Comparison of ENCODE assay signal across 1 cellular context in the genomic region with DNA sequence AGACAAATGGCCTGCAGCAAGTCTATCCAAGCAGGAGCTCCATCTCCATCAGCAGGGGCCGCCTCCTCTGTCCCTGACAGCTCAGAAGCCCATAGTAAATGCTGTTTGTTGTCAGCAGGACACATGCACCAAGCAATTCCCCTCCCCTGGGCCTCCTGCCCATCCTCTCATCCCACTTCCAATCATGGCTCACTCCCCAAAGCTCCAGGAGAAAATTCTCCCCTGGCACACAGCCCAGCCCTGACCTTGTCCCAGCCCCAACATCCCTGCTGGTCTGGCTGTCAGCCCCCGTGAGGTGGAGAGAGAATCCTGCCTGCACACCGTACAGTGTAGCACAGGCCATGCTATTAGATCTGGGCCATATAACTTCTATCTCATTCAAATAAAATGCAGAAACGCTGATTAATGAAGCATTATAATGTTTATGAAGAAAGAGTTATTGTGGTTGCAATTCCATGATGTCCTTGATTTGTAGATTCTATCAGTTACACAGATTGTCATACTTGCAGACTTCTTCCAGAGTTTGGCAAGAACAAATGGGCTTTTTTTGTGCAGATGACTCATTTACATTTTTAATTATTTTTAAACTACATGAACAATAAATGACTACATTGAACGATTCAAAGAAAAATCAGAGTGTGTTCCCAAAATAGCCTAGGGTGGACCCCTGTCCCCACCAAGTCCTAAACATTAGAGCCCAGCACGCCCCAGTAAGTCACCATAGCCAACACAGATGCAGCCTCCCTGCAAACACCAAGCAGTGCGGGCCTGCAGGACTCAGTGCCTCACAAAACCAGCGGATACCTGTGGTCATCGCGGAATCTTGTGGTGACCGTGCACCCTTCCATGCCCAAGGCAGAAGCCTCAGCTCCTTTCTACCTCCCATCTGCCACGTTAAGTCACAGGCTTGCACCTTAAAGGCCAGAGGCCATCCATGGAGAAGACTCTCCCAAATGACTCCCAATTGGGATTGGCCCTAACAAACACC.
TF ChIP-seq lines count a peak whose summit lies in the region.

No MANE protein-coding gene starts in this region.

TF ChIP-seq in WTC11, 78 proteins besides CTCF, POLR2A, EP300 and RAD21 (continued from another document):
- TF ChIP-seq, protein P1, sequence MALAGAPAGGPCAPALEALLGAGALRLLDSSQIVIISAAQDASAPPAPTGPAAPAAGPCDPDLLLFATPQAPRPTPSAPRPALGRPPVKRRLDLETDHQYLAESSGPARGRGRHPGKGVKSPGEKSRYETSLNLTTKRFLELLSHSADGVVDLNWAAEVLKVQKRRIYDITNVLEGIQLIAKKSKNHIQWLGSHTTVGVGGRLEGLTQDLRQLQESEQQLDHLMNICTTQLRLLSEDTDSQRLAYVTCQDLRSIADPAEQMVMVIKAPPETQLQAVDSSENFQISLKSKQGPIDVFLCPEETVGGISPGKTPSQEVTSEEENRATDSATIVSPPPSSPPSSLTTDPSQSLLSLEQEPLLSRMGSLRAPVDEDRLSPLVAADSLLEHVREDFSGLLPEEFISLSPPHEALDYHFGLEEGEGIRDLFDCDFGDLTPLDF (CRISPR knock-in tag; IDR thresholded peaks at IDR 0.05): no peak
- TF ChIP-seq ETV6 (CRISPR knock-in tag; IDR thresholded peaks at IDR 0.05) (no peak), ZNF416 (CRISPR knock-in tag; IDR thresholded peaks at IDR 0.05) (no peak), TCF7 (CRISPR knock-in tag; IDR thresholded peaks at IDR 0.05; ENCODE audit: low read depth) (no peak), ZNF219 (CRISPR knock-in tag; IDR thresholded peaks at IDR 0.05; ENCODE audit: borderline replicate concordance) (no peak), TP53 (CRISPR knock-in tag; IDR thresholded peaks at IDR 0.05) (no peak), ZNF121 (CRISPR knock-in tag; IDR thresholded peaks at IDR 0.05) (no peak)
- TF ChIP-seq, protein P2, sequence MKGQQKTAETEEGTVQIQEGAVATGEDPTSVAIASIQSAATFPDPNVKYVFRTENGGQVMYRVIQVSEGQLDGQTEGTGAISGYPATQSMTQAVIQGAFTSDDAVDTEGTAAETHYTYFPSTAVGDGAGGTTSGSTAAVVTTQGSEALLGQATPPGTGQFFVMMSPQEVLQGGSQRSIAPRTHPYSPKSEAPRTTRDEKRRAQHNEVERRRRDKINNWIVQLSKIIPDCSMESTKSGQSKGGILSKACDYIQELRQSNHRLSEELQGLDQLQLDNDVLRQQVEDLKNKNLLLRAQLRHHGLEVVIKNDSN (CRISPR knock-in tag; IDR thresholded peaks at IDR 0.05): no peak
- TF ChIP-seq, protein P3, sequence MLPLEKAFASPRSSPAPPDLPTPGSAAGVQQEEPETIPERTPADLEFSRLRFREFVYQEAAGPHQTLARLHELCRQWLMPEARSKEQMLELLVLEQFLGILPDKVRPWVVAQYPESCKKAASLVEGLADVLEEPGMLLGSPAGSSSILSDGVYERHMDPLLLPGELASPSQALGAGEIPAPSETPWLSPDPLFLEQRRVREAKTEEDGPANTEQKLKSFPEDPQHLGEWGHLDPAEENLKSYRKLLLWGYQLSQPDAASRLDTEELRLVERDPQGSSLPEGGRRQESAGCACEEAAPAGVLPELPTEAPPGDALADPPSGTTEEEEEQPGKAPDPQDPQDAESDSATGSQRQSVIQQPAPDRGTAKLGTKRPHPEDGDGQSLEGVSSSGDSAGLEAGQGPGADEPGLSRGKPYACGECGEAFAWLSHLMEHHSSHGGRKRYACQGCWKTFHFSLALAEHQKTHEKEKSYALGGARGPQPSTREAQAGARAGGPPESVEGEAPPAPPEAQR (CRISPR knock-in tag; IDR thresholded peaks at IDR 0.05): no peak
